ENCODE assay signal across 26 cellular contexts in genomic region chr7:53740971-53741370, GRCh38.
"Had no signal": no experiment of that assay in that cellular context is flagged by ENCODE, and none has a peak within 500 bp of the region (broad histone marks: within the 10 kb centered on the region; RNA-seq: fewer than 3 reads in every experiment).

No MANE protein-coding gene starts in this region.

- H3K36me3 ChIP-seq: esophagus muscularis mucosa, heart right ventricle, left lung, lower lobe of right lung, right lobe of liver, upper lobe of right lung had no signal

- H3K4me3 Mint-ChIP-seq: activated B cell treated with CpG ODN at 0.5 μM for 24 hours; activated CD8-positive, alpha-beta memory T cell treated with anti-CD3 and anti-CD28 coated beads, Interleukin-2, amount 10 ng/mL, durations not matched to agents 7 days and 5 days; activated CD8-positive, alpha-beta T cell treated with anti-CD3 and anti-CD28 coated beads, Interleukin-2, amount 10 ng/mL, durations not matched to agents 7 days and 5 days; activated naive CD8-positive, alpha-beta T cell; nephron; stimulated activated naive CD8-positive, alpha-beta T cell treated with anti-CD3 and anti-CD28 coated beads, Interleukin-15, Interleukin-2, amounts not matched to agents 100 ng/mL and 50 ng/mL, for 24 hours; T-helper 2 cell treated with Interferon-gamma antibody and Interleukin-4, amounts not matched to agents 5 μg/mL and 100 μg/mL, for 36 hours had no signal

- H3K36me3 Mint-ChIP-seq: activated CD8-positive, alpha-beta memory T cell treated with anti-CD3 and anti-CD28 coated beads, Interleukin-2, amount 10 ng/mL, durations not matched to agents 7 days and 5 days; activated naive CD8-positive, alpha-beta T cell had no signal

- FAIRE-seq: colon had no signal

- ATAC-seq: activated CD8-positive, alpha-beta memory T cell treated with anti-CD3 and anti-CD28 coated beads, Interleukin-2, amount 10 ng/mL, durations not matched to agents 7 days and 5 days; activated CD8-positive, alpha-beta T cell treated with anti-CD3 and anti-CD28 coated beads, Interleukin-2, amount 10 ng/mL, durations not matched to agents 7 days and 5 days; foreskin keratinocyte; heart right ventricle; left lung; lower lobe of right lung; right lobe of liver; upper lobe of right lung had no signal

- H3K4me1 ChIP-seq: esophagus muscularis mucosa, foreskin keratinocyte, heart right ventricle, left lung, lower lobe of right lung, right lobe of liver, upper lobe of right lung had no signal

- H3K27ac Mint-ChIP-seq: activated B cell treated with CpG ODN at 0.5 μM for 24 hours; activated CD8-positive, alpha-beta memory T cell treated with anti-CD3 and anti-CD28 coated beads, Interleukin-2, amount 10 ng/mL, durations not matched to agents 7 days and 5 days; activated CD8-positive, alpha-beta T cell treated with anti-CD3 and anti-CD28 coated beads, Interleukin-2, amount 10 ng/mL, durations not matched to agents 7 days and 5 days; activated naive CD8-positive, alpha-beta T cell; activated T-helper 2 cell treated with anti-CD3 and anti-CD28 coated beads, Interferon-gamma antibody, Interleukin-2, Interleukin-4, amounts not matched to agents 10 μg/mL and 5 μg/mL and 100 μg/mL, durations not matched to agents 14 hours and 24 hours and 36 hours; nephron; stimulated activated naive CD8-positive, alpha-beta T cell treated with anti-CD3 and anti-CD28 coated beads, Interleukin-15, Interleukin-2, amounts not matched to agents 100 ng/mL and 50 ng/mL, for 24 hours; T-helper 2 cell treated with Interferon-gamma antibody and Interleukin-4, amounts not matched to agents 5 μg/mL and 100 μg/mL, for 36 hours had no signal

- H3K27me3 ChIP-seq: esophagus muscularis mucosa, foreskin keratinocyte, heart right ventricle, left lung, right lobe of liver, upper lobe of right lung had no signal

- H3K27me3 Mint-ChIP-seq: activated B cell treated with CpG ODN at 0.5 μM for 24 hours; activated CD8-positive, alpha-beta memory T cell treated with anti-CD3 and anti-CD28 coated beads, Interleukin-2, amount 10 ng/mL, durations not matched to agents 7 days and 5 days; activated naive CD8-positive, alpha-beta T cell; stimulated activated naive CD8-positive, alpha-beta T cell treated with anti-CD3 and anti-CD28 coated beads, Interleukin-15, Interleukin-2, amounts not matched to agents 100 ng/mL and 50 ng/mL, for 24 hours had no signal

- H3K4me1 Mint-ChIP-seq: activated B cell treated with CpG ODN at 0.5 μM for 24 hours; activated CD8-positive, alpha-beta memory T cell treated with anti-CD3 and anti-CD28 coated beads, Interleukin-2, amount 10 ng/mL, durations not matched to agents 7 days and 5 days; nephron had no signal

- DNase-seq: activated B cell treated with CpG ODN at 0.5 μM for 24 hours; activated CD4-positive, alpha-beta T cell treated with anti-CD3 and anti-CD28 coated beads, Interleukin-2, amount 50 U/mL, for 1 hour; activated CD8-positive, alpha-beta memory T cell treated with anti-CD3 and anti-CD28 coated beads, Interleukin-2, amount 10 ng/mL, durations not matched to agents 7 days and 5 days; activated CD8-positive, alpha-beta T cell treated with anti-CD3 and anti-CD28 coated beads, Interleukin-2, amount 10 ng/mL, durations not matched to agents 7 days and 5 days; activated T-cell treated with anti-CD3 and anti-CD28 coated beads, Interleukin-2, amount 50 U/mL, for 48 hours; anterior cingulate cortex; dermis blood vessel endothelial cell; effector CD4-positive, alpha-beta T cell; foreskin keratinocyte; heart right ventricle; kidney glomerular epithelial cell; lower lobe of right lung; mesenchymal stem cell; right lobe of liver; stimulated activated CD4-positive, alpha-beta T cell treated with anti-CD3 and anti-CD28 coated beads, Interleukin-12 subunit alpha, Interleukin-12 subunit beta, amount 100 ng/mL, for 4 hours; stimulated activated CD4-positive, alpha-beta T cell treated with anti-CD3 and anti-CD28 coated beads, Interleukin-4, amount 100 ng/mL, for 1 hour; upper lobe of right lung had no signal

- H3K4me3 ChIP-seq: esophagus muscularis mucosa, heart right ventricle, left lung, lower lobe of right lung, right lobe of liver, skin epidermis, upper lobe of right lung had no signal

- H3K27ac ChIP-seq: esophagus muscularis mucosa, foreskin keratinocyte, heart right ventricle, left lung, lower lobe of right lung, right lobe of liver, skin epidermis, upper lobe of right lung had no signal

- H3K9me3 ChIP-seq: lower lobe of right lung, right lobe of liver, upper lobe of right lung had no signal
